ENCODE assay signal across 18 cellular contexts in the genomic region with DNA sequence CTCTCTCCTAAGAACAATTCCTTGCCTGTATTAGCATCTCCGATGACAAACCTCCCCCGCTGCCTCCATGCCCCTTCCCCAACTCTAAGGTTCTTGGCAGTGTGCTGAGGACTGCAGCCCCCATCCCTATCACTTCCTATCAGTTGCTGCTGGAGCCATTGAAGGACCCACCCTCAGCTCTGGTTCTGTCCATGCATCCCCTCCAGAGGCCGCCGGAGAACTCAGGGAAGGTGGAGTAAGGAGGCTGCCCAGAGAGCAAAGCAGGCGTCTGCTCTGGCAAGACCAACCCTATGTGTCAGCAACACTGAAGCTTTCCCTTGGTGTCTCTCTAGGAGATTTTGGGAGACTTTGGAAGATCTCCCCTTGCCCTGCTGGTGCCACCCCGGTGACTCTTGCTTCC.
"Had no signal": no experiment of that assay in that cellular context is flagged by ENCODE, and none has a peak within 500 bp of the region (broad histone marks: within the 10 kb centered on the region; RNA-seq: fewer than 3 reads in every experiment).

No MANE protein-coding gene starts in this region.

- H3K9me3 Mint-ChIP-seq: stimulated activated effector memory CD8-positive, alpha-beta T cell treated with anti-CD3 and anti-CD28 coated beads, Interleukin-12 subunit alpha, Interleukin-12 subunit beta, amount 100 ng/mL, for 72 hours had no signal

- H3K27ac Mint-ChIP-seq: naive thymus-derived CD4-positive, alpha-beta T cell; nephron progenitor cell; stimulated activated effector memory CD8-positive, alpha-beta T cell treated with anti-CD3 and anti-CD28 coated beads, Interleukin-12 subunit alpha, Interleukin-12 subunit beta, amount 100 ng/mL, for 72 hours had no signal

- H3K27me3 ChIP-seq: heart left ventricle, suprapubic skin, thyroid gland, upper lobe of left lung, uterus had no signal

- DNase-seq: effector CD4-positive, alpha-beta T cell; heart left ventricle; hippocampal formation; kidney glomerular epithelial cell; naive thymus-derived CD4-positive, alpha-beta T cell; nephron progenitor cell; pancreas; right lobe of liver; stimulated activated CD4-positive, alpha-beta T cell treated with anti-CD3 and anti-CD28 coated beads, Interleukin-4, amount 100 ng/mL, for 1 hour; stimulated activated CD8-positive, alpha-beta memory T cell treated with anti-CD3 and anti-CD28 coated beads, Interleukin-4, amount 100 ng/mL, for 48 hours; stimulated activated naive CD8-positive, alpha-beta T cell treated with anti-CD3 and anti-CD28 coated beads, Interleukin-15, Interleukin-2, amounts not matched to agents 100 U/mL and 50 U/mL, for 24 hours; thyroid gland; upper lobe of left lung; uterus had no signal

- H3K4me1 ChIP-seq: heart left ventricle, pancreas, prostate gland, right lobe of liver, suprapubic skin, thyroid gland, upper lobe of left lung, uterus had no signal

- H3K36me3 ChIP-seq: heart left ventricle, pancreas, prostate gland, right lobe of liver, suprapubic skin, thyroid gland, upper lobe of left lung, uterus had no signal

- H3K4me1 Mint-ChIP-seq: naive thymus-derived CD4-positive, alpha-beta T cell; nephron progenitor cell; stimulated activated effector memory CD8-positive, alpha-beta T cell treated with anti-CD3 and anti-CD28 coated beads, Interleukin-12 subunit alpha, Interleukin-12 subunit beta, amount 100 ng/mL, for 72 hours had no signal

- H3K4me3 ChIP-seq: coronary artery, heart left ventricle, pancreas, prostate gland, right lobe of liver, suprapubic skin, thyroid gland, upper lobe of left lung, uterus had no signal

- H3K36me3 Mint-ChIP-seq: naive thymus-derived CD4-positive, alpha-beta T cell; stimulated activated effector memory CD8-positive, alpha-beta T cell treated with anti-CD3 and anti-CD28 coated beads, Interleukin-12 subunit alpha, Interleukin-12 subunit beta, amount 100 ng/mL, for 72 hours had no signal

- H3K27ac ChIP-seq: coronary artery, heart left ventricle, pancreas, prostate gland, right lobe of liver, suprapubic skin, thyroid gland, upper lobe of left lung, uterus had no signal

- H3K4me3 Mint-ChIP-seq: naive thymus-derived CD4-positive, alpha-beta T cell; nephron progenitor cell; stimulated activated effector memory CD8-positive, alpha-beta T cell treated with anti-CD3 and anti-CD28 coated beads, Interleukin-12 subunit alpha, Interleukin-12 subunit beta, amount 100 ng/mL, for 72 hours had no signal

- ATAC-seq: heart left ventricle; naive thymus-derived CD4-positive, alpha-beta T cell; pancreas; right lobe of liver; stimulated activated effector memory CD8-positive, alpha-beta T cell treated with anti-CD3 and anti-CD28 coated beads, Interleukin-12 subunit alpha, Interleukin-12 subunit beta, amount 100 ng/mL, for 72 hours; stimulated activated naive CD8-positive, alpha-beta T cell treated with anti-CD3 and anti-CD28 coated beads, Interleukin-15, Interleukin-2, amounts not matched to agents 100 U/mL and 50 U/mL, for 24 hours had no signal
